ENCODE assay signal across 8 cellular contexts in the genomic region with DNA sequence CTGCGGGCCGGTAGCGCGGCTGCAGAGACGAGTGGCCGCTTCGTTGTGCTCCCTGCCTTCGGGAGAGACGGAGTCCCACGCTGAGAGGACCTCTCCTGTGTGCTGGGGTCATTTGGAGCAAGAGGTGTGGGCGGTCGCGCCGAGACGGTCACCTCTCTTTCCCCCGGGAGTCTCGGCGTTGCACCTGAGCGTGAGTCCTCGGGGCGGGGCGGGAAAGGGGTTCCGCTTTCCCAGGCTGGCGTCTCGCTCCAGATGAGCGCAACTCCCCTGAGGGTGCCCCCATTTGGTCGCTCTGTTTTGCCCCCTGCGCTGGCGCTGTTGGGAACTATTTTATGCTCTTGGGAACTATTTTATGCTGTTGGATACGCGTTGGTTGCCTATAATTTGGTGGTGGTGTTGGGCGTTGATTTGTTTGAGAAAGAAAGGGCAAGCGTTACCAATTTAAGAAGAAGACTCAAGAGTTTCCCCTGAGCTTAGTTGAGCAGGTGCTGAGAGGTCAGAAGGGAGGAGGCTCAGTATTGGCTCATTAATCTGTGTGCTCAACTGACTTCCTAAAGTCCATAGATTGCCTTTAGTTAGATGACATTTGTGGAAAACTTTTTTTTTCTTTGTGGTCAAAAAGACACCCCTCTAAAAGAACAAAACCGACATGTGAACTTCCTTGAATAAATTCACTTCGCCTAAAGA. TPM values are rescaled to one million over a fixed set of nuclear protein-coding genes. Genes with fewer than 3 reads are reported as not detected.
DNase-seq lines count a peak whose midpoint lies in the region; ATAC-seq, FAIRE-seq and TF ChIP-seq lines count a peak whose summit lies in the region.

No MANE protein-coding gene starts in this region.

- H3K27me3 ChIP-seq in effector memory CD4-positive, alpha-beta T cell (replicated peaks; ENCODE audit: control insufficient read depth, insufficient read depth, low read length, poor library complexity, severe bottlenecking), result no peaks in the 10 kb centered on the region
- H3K27me3 ChIP-seq in mononuclear cell (ENCODE audit: insufficient read depth, low read length), result no peaks in the 10 kb centered on the region
- no peaks in the 10 kb centered on the region for H3K27me3 ChIP-seq in stomach smooth muscle (ENCODE audit: control insufficient read depth in 1 of 2, insufficient read depth in 2 of 2, low read length in 2 of 2)

- DNase-seq in GM12892 (ENCODE audit: insufficient read length) (peak; percentile 17), NCI-H146 treated with DMSO at 0.1 percent for 48 hours (lab: John Stamatoyannopoulos, UW; ENCODE audit: unreplicated experiment) (peak; percentile 54)
- DNase-seq in activated CD4-positive, alpha-beta T cell treated with anti-CD3 and anti-CD28 coated beads, Interleukin-2, amount 10 ng/mL, durations not matched to agents 7 days and 5 days, result peak; percentile 19
- DNase-seq in effector memory CD4-positive, alpha-beta T cell, result peak; percentile 9 to 22 (median 12)

- FAIRE-seq in GM12892 (lab: Jason Lieb, UNC), result no peak

- peak; percentile 19 for ATAC-seq in HG02623 (IDR thresholded peaks at IDR 0.05; ENCODE audit: unreplicated experiment)
- no peak for ATAC-seq in GM21717 (IDR thresholded peaks at IDR 0.05; ENCODE audit: unreplicated experiment)

- peak overlapping the region; percentile 80 for H3K4me3 ChIP-seq in effector memory CD4-positive, alpha-beta T cell (ENCODE audit: insufficient read depth, low read depth, low read length, poor library complexity, severe bottlenecking)
- H3K4me3 ChIP-seq in mononuclear cell (ENCODE audit: low read length), result peak overlapping the region; percentile 84
- H3K4me3 ChIP-seq in stomach smooth muscle (ENCODE audit: low read length in 2 of 2), result peak overlapping the region; percentile 90 to 97

- CTCF ChIA-PET in activated CD4-positive, alpha-beta T cell treated with anti-CD3 and anti-CD28 coated beads, Interleukin-2, amount 10 ng/mL, durations not matched to agents 7 days and 5 days (lab: Charles Lee), result interaction anchor here (0.7 to 1.6 kb wide), 2 partner anchors 16 to 237 kb away, joined by 3 read pairs; no protein-coding TSS in a partner anchor

- peaks cover 15% of the 10 kb centered on the region for H3K36me3 Mint-ChIP-seq in activated CD4-positive, alpha-beta T cell treated with anti-CD3 and anti-CD28 coated beads, Interleukin-2, amount 10 ng/mL, durations not matched to agents 7 days and 5 days (ENCODE audit: low read depth)

- H3K9me3 ChIP-seq in effector memory CD4-positive, alpha-beta T cell (ENCODE audit: control insufficient read depth, low read length), result no peaks in the 10 kb centered on the region
- no peaks in the 10 kb centered on the region for H3K9me3 ChIP-seq in mononuclear cell (ENCODE audit: low read depth, low read length)
- no peaks in the 10 kb centered on the region for H3K9me3 ChIP-seq in stomach smooth muscle (ENCODE audit: control insufficient read depth in 2 of 2, low read length in 2 of 2)

- H3K27me3 Mint-ChIP-seq in activated CD4-positive, alpha-beta T cell treated with anti-CD3 and anti-CD28 coated beads, Interleukin-2, amount 10 ng/mL, durations not matched to agents 7 days and 5 days, result no peaks in the 10 kb centered on the region

- H3K4me1 Mint-ChIP-seq in activated CD4-positive, alpha-beta T cell treated with anti-CD3 and anti-CD28 coated beads, Interleukin-2, amount 10 ng/mL, durations not matched to agents 7 days and 5 days, result peaks cover 30% of the 10 kb centered on the region

- peaks cover 8% of the 10 kb centered on the region for H3K4me1 ChIP-seq in effector memory CD4-positive, alpha-beta T cell (ENCODE audit: control insufficient read depth, insufficient read depth, low read length, poor library complexity, severe bottlenecking)
- H3K4me1 ChIP-seq in mononuclear cell (ENCODE audit: insufficient read depth, low read length) (peaks cover 21% of the 10 kb centered on the region), stomach smooth muscle (ENCODE audit: control insufficient read depth, insufficient read depth, low read length) (peaks cover 9% of the 10 kb centered on the region)

- peak overlapping the region; percentile 93 for H3K27ac Mint-ChIP-seq in activated CD4-positive, alpha-beta T cell treated with anti-CD3 and anti-CD28 coated beads, Interleukin-2, amount 10 ng/mL, durations not matched to agents 7 days and 5 days

- H3K9ac ChIP-seq in stomach smooth muscle (ENCODE audit: low read length in 2 of 2), result peak overlapping the region; percentile 81 to 92

- no peak for TF ChIP-seq POLR2A in GM12892 (IDR thresholded peaks at IDR 0.05; ENCODE audit: low read depth, low read length)

- POLR2A ChIA-PET in activated CD4-positive, alpha-beta T cell treated with anti-CD3 and anti-CD28 coated beads, Interleukin-2, amount 10 ng/mL, durations not matched to agents 7 days and 5 days (lab: Charles Lee), result no interaction called here

- no peak overlapping the region for H3K4me3 Mint-ChIP-seq in activated CD4-positive, alpha-beta T cell treated with anti-CD3 and anti-CD28 coated beads, Interleukin-2, amount 10 ng/mL, durations not matched to agents 7 days and 5 days

- peaks cover 4% of the 10 kb centered on the region for H3K9me3 Mint-ChIP-seq in activated CD4-positive, alpha-beta T cell treated with anti-CD3 and anti-CD28 coated beads, Interleukin-2, amount 10 ng/mL, durations not matched to agents 7 days and 5 days

- peak overlapping the region; percentile 91 for H3K27ac ChIP-seq in effector memory CD4-positive, alpha-beta T cell (ENCODE audit: insufficient read depth, low read length, poor library complexity, severe bottlenecking)
- peak overlapping the region; percentile 46 for H3K27ac ChIP-seq in stomach smooth muscle (ENCODE audit: low read length)

- no peaks in the 10 kb centered on the region for H3K36me3 ChIP-seq in effector memory CD4-positive, alpha-beta T cell (ENCODE audit: control insufficient read depth, insufficient read depth, low read length)
- H3K36me3 ChIP-seq in stomach smooth muscle (ENCODE audit: control insufficient read depth in 2 of 2, insufficient read depth in 2 of 2, low read length in 2 of 2), result no peaks in the 10 kb centered on the region

RNA-seq across cellular contexts. Expression of gene LRRC8B, which starts 0.7 kb away (rescaled TPM):
- 2.4 TPM for polyA plus RNA-seq in GM12892 (2012; ENCODE audit: missing spikeins)
- total RNA-seq in activated CD4-positive, alpha-beta T cell treated with anti-CD3 and anti-CD28 coated beads, Interleukin-2, amount 10 ng/mL, durations not matched to agents 7 days and 5 days, result 10 to 100 TPM; 21.2 to 22.1 TPM
- 25.3 TPM for total RNA-seq in mononuclear cell
